ENCODE assay signal across 9 cellular contexts in the genomic region with DNA sequence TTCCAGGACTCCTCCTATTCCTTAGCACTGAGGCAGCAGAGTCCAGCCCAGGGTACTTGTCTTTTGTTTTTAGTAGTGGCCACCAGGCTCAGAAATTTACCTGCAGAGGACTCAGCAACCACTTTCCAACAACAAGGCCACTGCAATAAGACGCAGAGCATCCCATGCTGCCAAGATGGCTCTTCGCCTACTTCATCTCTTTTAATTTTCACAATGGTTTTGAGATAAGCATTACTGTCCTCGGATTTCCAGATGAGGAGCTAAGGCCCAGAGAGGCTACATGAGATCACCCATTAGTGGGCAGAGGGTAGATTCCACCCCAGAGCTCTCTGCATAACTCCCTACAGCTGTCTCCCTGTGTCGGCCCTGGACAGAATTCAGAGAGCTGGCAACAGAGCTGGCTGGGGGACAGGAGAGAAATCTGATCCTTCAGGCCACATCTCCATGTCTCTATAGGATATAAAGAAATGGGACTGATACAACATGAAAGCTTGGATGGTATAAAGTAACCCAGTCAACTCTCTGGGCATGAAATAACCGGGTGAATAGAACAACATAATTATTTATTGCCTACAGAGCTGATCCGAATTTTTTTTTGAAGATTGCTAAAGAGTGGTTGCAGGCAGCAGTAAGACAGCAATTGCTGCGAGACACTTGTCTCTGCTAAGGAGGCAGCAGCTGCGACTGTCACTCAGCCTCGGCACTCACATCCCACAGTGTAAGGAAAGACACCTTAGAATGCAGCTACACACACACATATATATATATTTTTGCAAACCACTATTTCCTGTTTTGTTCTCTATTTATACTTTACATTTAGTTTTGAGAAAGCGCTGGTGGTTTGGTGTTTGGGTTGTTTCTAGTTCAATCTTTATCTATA. TPM values are rescaled to one million over a fixed set of nuclear protein-coding genes. Genes with fewer than 3 reads are reported as not detected.
DNase-seq lines count a peak whose midpoint lies in the region; ATAC-seq lines count a peak whose summit lies in the region.
"Had no signal": no experiment of that assay in that cellular context is flagged by ENCODE, and none has a peak within 500 bp of the region (broad histone marks: within the 10 kb centered on the region; RNA-seq: fewer than 3 reads in every experiment).

No MANE protein-coding gene starts in this region.

- CTCF ChIA-PET in activated CD4-positive, alpha-beta T cell treated with anti-CD3 and anti-CD28 coated beads, Interleukin-2, amount 10 ng/mL, durations not matched to agents 7 days and 5 days (lab: Charles Lee), result interaction anchor here (0.8 to 2.9 kb wide), 11 partner anchors 19 to 185 kb away, joined by 3 to 10 read pairs (median 4); partner anchors contain the start of gene SCML4

- peaks cover 28 to 34% (median 32%) of the 10 kb centered on the region in 3 donors for H3K4me1 ChIP-seq in skeletal muscle tissue (ENCODE audit: control insufficient read depth in 3 of 3, insufficient read depth in 3 of 3, low read length in 3 of 3)

- peaks cover 29% of the 10 kb centered on the region for H3K36me3 Mint-ChIP-seq in activated CD4-positive, alpha-beta T cell treated with anti-CD3 and anti-CD28 coated beads, Interleukin-2, amount 10 ng/mL, durations not matched to agents 7 days and 5 days (ENCODE audit: low read depth)

- H3K36me3 ChIP-seq in skeletal muscle tissue (ENCODE audit: control insufficient read depth in 3 of 3, insufficient read depth in 3 of 3, low read length in 3 of 3), result no peaks in the 10 kb centered on the region

- peak overlapping the region; percentile 91 for H3K27ac Mint-ChIP-seq in activated CD4-positive, alpha-beta T cell treated with anti-CD3 and anti-CD28 coated beads, Interleukin-2, amount 10 ng/mL, durations not matched to agents 7 days and 5 days

- ATAC-seq in HG03066 (IDR thresholded peaks at IDR 0.05; ENCODE audit: low read depth, unreplicated experiment), result peak; percentile 79

- POLR2A ChIA-PET in activated CD4-positive, alpha-beta T cell treated with anti-CD3 and anti-CD28 coated beads, Interleukin-2, amount 10 ng/mL, durations not matched to agents 7 days and 5 days (lab: Charles Lee), result no interaction called here

- H3K4me3 ChIP-seq in skeletal muscle tissue (ENCODE audit: low read length in 3 of 3), result peak overlapping the region in 2 of 3 donors; percentile 31 to 40

- H3K4me1 Mint-ChIP-seq in activated CD4-positive, alpha-beta T cell treated with anti-CD3 and anti-CD28 coated beads, Interleukin-2, amount 10 ng/mL, durations not matched to agents 7 days and 5 days, result peaks cover 72% of the 10 kb centered on the region

- no peaks in the 10 kb centered on the region for H3K9me3 ChIP-seq in skeletal muscle tissue (ENCODE audit: control insufficient read depth in 3 of 3, low read length in 3 of 3)

- peak overlapping the region; percentile 18 for H3K27ac ChIP-seq in skeletal muscle tissue (ENCODE audit: low read depth, low read length)

- DNase-seq in activated CD4-positive, alpha-beta T cell treated with anti-CD3 and anti-CD28 coated beads for 48 hours, result peak; percentile 25
- no peak for DNase-seq in activated CD4-positive, alpha-beta T cell treated with anti-CD3 and anti-CD28 coated beads, Interleukin-2, amount 50 U/mL, for 48 hours
- peak; percentile 74 for DNase-seq in activated CD4-positive, alpha-beta T cell treated with anti-CD3 and anti-CD28 coated beads, Interleukin-2, amount 10 ng/mL, durations not matched to agents 7 days and 5 days
- DNase-seq in AML-193 (lab: John Stamatoyannopoulos, UW) (no peak), RKO (ENCODE audit: low spot score) (no peak), NCI-H2029 (lab: John Stamatoyannopoulos, UW) (no peak)
- DNase-seq: erythroblast had no signal

- H3K4me3 Mint-ChIP-seq in activated CD4-positive, alpha-beta T cell treated with anti-CD3 and anti-CD28 coated beads, Interleukin-2, amount 10 ng/mL, durations not matched to agents 7 days and 5 days, result peak overlapping the region; percentile 70

- no peaks in the 10 kb centered on the region for H3K27me3 Mint-ChIP-seq in activated CD4-positive, alpha-beta T cell treated with anti-CD3 and anti-CD28 coated beads, Interleukin-2, amount 10 ng/mL, durations not matched to agents 7 days and 5 days

- H3K9ac ChIP-seq in skeletal muscle tissue (ENCODE audit: low read depth in 1 of 3, low read length in 3 of 3), result peak overlapping the region in 1 of 3 donors; percentile 8

- no peaks in the 10 kb centered on the region for H3K27me3 ChIP-seq in skeletal muscle tissue (ENCODE audit: control insufficient read depth in 3 of 3, insufficient read depth in 3 of 3, low read length in 3 of 3)

- no peaks in the 10 kb centered on the region for H3K9me3 Mint-ChIP-seq in activated CD4-positive, alpha-beta T cell treated with anti-CD3 and anti-CD28 coated beads, Interleukin-2, amount 10 ng/mL, durations not matched to agents 7 days and 5 days

RNA-seq across cellular contexts. Expression of gene SCML4, which starts 37.2 kb away (rescaled TPM):
- 10 to 100 TPM; 46.5 to 49.7 TPM for total RNA-seq in activated CD4-positive, alpha-beta T cell treated with anti-CD3 and anti-CD28 coated beads, Interleukin-2, amount 10 ng/mL, durations not matched to agents 7 days and 5 days
- not detected for total RNA-seq in skeletal muscle tissue

Comparison
In these comparisons a context has a peak if more than half of its experiments do, and no peak if none do; other contexts are left out.
1. DNase-seq: peak in activated CD4-positive, alpha-beta T cell treated with anti-CD3 and anti-CD28 coated beads for 48 hours (single experiment) and activated CD4-positive, alpha-beta T cell treated with anti-CD3 and anti-CD28 coated beads, Interleukin-2, amount 10 ng/mL, durations not matched to agents 7 days and 5 days (single experiment); none in activated CD4-positive, alpha-beta T cell treated with anti-CD3 and anti-CD28 coated beads, Interleukin-2, amount 50 U/mL, for 48 hours (0 of 2), AML-193 (0 of 2), RKO (single experiment) and NCI-H2029 (single experiment).
2. RNA of gene SCML4, which starts 37.2 kb away (total RNA-seq): 46.5 to 49.7 TPM in activated CD4-positive, alpha-beta T cell treated with anti-CD3 and anti-CD28 coated beads, Interleukin-2, amount 10 ng/mL, durations not matched to agents 7 days and 5 days; not detected in skeletal muscle tissue (single experiment); every median in the first group is over 10 times any median in the second.